9 cellular contexts compared by ENCODE assay signal in the genomic region with DNA sequence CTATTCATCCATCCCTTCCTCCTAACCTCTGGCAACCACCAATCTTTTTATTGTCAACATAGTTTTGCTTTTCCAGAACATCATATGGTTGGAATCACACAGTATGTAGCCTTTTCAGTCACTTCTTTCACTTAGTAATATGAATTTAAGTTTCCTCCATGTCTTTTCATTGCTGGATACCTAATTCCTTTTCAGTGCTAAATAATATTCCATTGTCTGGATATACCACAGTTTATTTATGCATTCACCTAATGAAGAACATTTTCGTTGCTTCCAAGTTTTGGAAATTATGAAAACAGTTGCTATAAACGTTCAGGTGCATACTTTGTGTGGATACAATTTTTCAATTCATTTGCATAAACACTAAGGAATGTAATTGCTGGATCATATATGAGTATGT.
"Had no signal": no experiment of that assay in that cellular context is flagged by ENCODE, and none has a peak within 500 bp of the region (broad histone marks: within the 10 kb centered on the region; RNA-seq: fewer than 3 reads in every experiment).

No MANE protein-coding gene starts in this region.

- H3K4me1 ChIP-seq: HAP-1 had no signal

- H3K4me3 ChIP-seq: GM23338, HAP-1 had no signal

- H3K36me3 ChIP-seq: HAP-1 had no signal

- H2AFZ ChIP-seq: GM23338 had no signal

- ATAC-seq: GM23338, HCT116 had no signal

- FAIRE-seq: HTR-8/SVneo had no signal

- H3K27ac ChIP-seq: KMS-11 had no signal

- H3K9ac ChIP-seq: KMS-11 had no signal

- H3K4me2 ChIP-seq: GM23338, KMS-11 had no signal

- DNase-seq: H7, IMR-90, Karpas-422, KBM-7 had no signal
